In genomic region chr6:31979238-31979898, GRCh38 we compare ENCODE assay signal across 18 cellular contexts. TPM values are rescaled to one million over a fixed set of nuclear protein-coding genes. Genes with fewer than 3 reads are reported as not detected.
DNase-seq lines count a peak whose midpoint lies in the region; ATAC-seq and TF ChIP-seq lines count a peak whose summit lies in the region.
"Had no signal": no experiment of that assay in that cellular context is flagged by ENCODE, and none has a peak within 500 bp of the region (broad histone marks: within the 10 kb centered on the region; RNA-seq: fewer than 3 reads in every experiment).

No MANE protein-coding gene starts in this region.

- in situ Hi-C loops in Panc1 (cut with HindIII; ENCODE audit: low pct_unique_long_range_greater_than_20kb, low sequenced_read_pairs): no loop called here

- no peaks in the 10 kb centered on the region for H3K9me3 Mint-ChIP-seq in activated naive CD4-positive, alpha-beta T cell treated with anti-CD3 and anti-CD28 coated beads for 36 hours
- H3K9me3 Mint-ChIP-seq in activated naive CD8-positive, alpha-beta T cell treated with anti-CD3 and anti-CD28 coated beads, Interleukin-2, amount 10 ng/mL, durations not matched to agents 7 days and 5 days: no peaks in the 10 kb centered on the region
- no peaks in the 10 kb centered on the region for H3K9me3 Mint-ChIP-seq in stimulated activated naive CD8-positive, alpha-beta T cell treated with anti-CD3 and anti-CD28 coated beads, Interleukin-15, amount 100 ng/mL, for 72 hours

- no peak overlapping the region for H3K4me3 ChIP-seq in Panc1 (ENCODE audit: low read depth in 2 of 2, low read length in 2 of 2)
- H3K4me3 ChIP-seq: gastrocnemius medialis, tibial artery had no signal

- CTCF ChIA-PET in activated naive CD4-positive, alpha-beta T cell treated with anti-CD3 and anti-CD28 coated beads for 36 hours (lab: Charles Lee): interaction anchor here (1.2 to 1.5 kb wide), 2 partner anchors 27 to 69 kb away, joined by 3 to 4 read pairs; no protein-coding TSS in a partner anchor
- CTCF ChIA-PET in Panc1 (lab: Charles Lee): no interaction called here

- no peak overlapping the region for H3K4me3 Mint-ChIP-seq in activated naive CD4-positive, alpha-beta T cell treated with anti-CD3 and anti-CD28 coated beads for 36 hours
- peak overlapping the region; percentile 32 for H3K4me3 Mint-ChIP-seq in activated naive CD8-positive, alpha-beta T cell treated with anti-CD3 and anti-CD28 coated beads, Interleukin-2, amount 10 ng/mL, durations not matched to agents 7 days and 5 days
- no peak overlapping the region for H3K4me3 Mint-ChIP-seq in stimulated activated naive CD8-positive, alpha-beta T cell treated with anti-CD3 and anti-CD28 coated beads, Interleukin-15, amount 100 ng/mL, for 72 hours

- no peaks in the 10 kb centered on the region for H3K4me1 ChIP-seq in Panc1 (ENCODE audit: control insufficient read depth, insufficient read depth, low read length)
- H3K4me1 ChIP-seq: gastrocnemius medialis, tibial artery had no signal

- no peak for ATAC-seq in Panc1
- ATAC-seq in activated naive CD8-positive, alpha-beta T cell treated with anti-CD3 and anti-CD28 coated beads, Interleukin-2, amount 10 ng/mL, durations not matched to agents 7 days and 5 days (ENCODE audit: low read depth): no peak
- no peak for ATAC-seq in stimulated activated naive CD8-positive, alpha-beta T cell treated with anti-CD3 and anti-CD28 coated beads, Interleukin-15, amount 100 ng/mL, for 72 hours
- no peak for ATAC-seq in GM19455 (IDR thresholded peaks at IDR 0.05; ENCODE audit: unreplicated experiment)
- ATAC-seq in esophagus mucosa: no peak
- ATAC-seq: gastrocnemius medialis had no signal

- H3K4me1 Mint-ChIP-seq in activated naive CD4-positive, alpha-beta T cell treated with anti-CD3 and anti-CD28 coated beads for 36 hours (ENCODE audit: low read depth): peaks cover 16% of the 10 kb centered on the region
- peaks cover 5% of the 10 kb centered on the region for H3K4me1 Mint-ChIP-seq in activated naive CD8-positive, alpha-beta T cell treated with anti-CD3 and anti-CD28 coated beads, Interleukin-2, amount 10 ng/mL, durations not matched to agents 7 days and 5 days
- peaks cover 10% of the 10 kb centered on the region for H3K4me1 Mint-ChIP-seq in stimulated activated naive CD8-positive, alpha-beta T cell treated with anti-CD3 and anti-CD28 coated beads, Interleukin-15, amount 100 ng/mL, for 72 hours

- H3K27ac Mint-ChIP-seq in activated naive CD4-positive, alpha-beta T cell treated with anti-CD3 and anti-CD28 coated beads for 36 hours: peak overlapping the region; percentile 76
- peak overlapping the region; percentile 82 for H3K27ac Mint-ChIP-seq in activated naive CD8-positive, alpha-beta T cell treated with anti-CD3 and anti-CD28 coated beads, Interleukin-2, amount 10 ng/mL, durations not matched to agents 7 days and 5 days
- peak overlapping the region; percentile 80 to 96 for H3K27ac Mint-ChIP-seq in stimulated activated naive CD8-positive, alpha-beta T cell treated with anti-CD3 and anti-CD28 coated beads, Interleukin-15, amount 100 ng/mL, for 72 hours

- intact Hi-C loops in activated naive CD4-positive, alpha-beta T cell treated with anti-CD3 and anti-CD28 coated beads for 36 hours (cut with micrococcal nuclease): no loop called here
- intact Hi-C loops in Panc1 (cut with micrococcal nuclease; ENCODE audit: unreplicated experiment): no loop called here

- H3K36me3 ChIP-seq in Panc1 (ENCODE audit: control insufficient read depth, insufficient read depth, low read length): no peaks in the 10 kb centered on the region; the same call in 1 of the 2 replicates

- H3K36me3 Mint-ChIP-seq in activated naive CD4-positive, alpha-beta T cell treated with anti-CD3 and anti-CD28 coated beads for 36 hours (ENCODE audit: low read depth): peaks cover 3% of the 10 kb centered on the region
- peaks cover 3% of the 10 kb centered on the region for H3K36me3 Mint-ChIP-seq in activated naive CD8-positive, alpha-beta T cell treated with anti-CD3 and anti-CD28 coated beads, Interleukin-2, amount 10 ng/mL, durations not matched to agents 7 days and 5 days

- H3K9me3 ChIP-seq in Panc1 (ENCODE audit: control insufficient read depth, insufficient read depth, low read depth, low read length): no peaks in the 10 kb centered on the region
- H3K9me3 ChIP-seq: gastrocnemius medialis, tibial artery had no signal

- TF ChIP-seq CTCF in Panc1 (IDR thresholded peaks at IDR 0.05): no peak

- TSS peak; percentile 58 for BruUV-seq in Panc1 (replicated peaks; lab: Mats Ljungman, UMichigan)

- no peaks in the 10 kb centered on the region for H3K27me3 Mint-ChIP-seq in activated naive CD4-positive, alpha-beta T cell treated with anti-CD3 and anti-CD28 coated beads for 36 hours (ENCODE audit: low read depth)
- no peaks in the 10 kb centered on the region for H3K27me3 Mint-ChIP-seq in activated naive CD8-positive, alpha-beta T cell treated with anti-CD3 and anti-CD28 coated beads, Interleukin-2, amount 10 ng/mL, durations not matched to agents 7 days and 5 days
- no peaks in the 10 kb centered on the region for H3K27me3 Mint-ChIP-seq in stimulated activated naive CD8-positive, alpha-beta T cell treated with anti-CD3 and anti-CD28 coated beads, Interleukin-15, amount 100 ng/mL, for 72 hours

- no peaks in the 10 kb centered on the region for H3K27me3 ChIP-seq in Panc1 (ENCODE audit: control insufficient read depth, insufficient read depth, low read length)
- H3K27me3 ChIP-seq: gastrocnemius medialis, tibial artery had no signal

- H3K27ac ChIP-seq in Panc1 (ENCODE audit: low read length): no peak overlapping the region
- H3K27ac ChIP-seq: epithelial cell of prostate, gastrocnemius medialis, tibial artery had no signal

- DNase-seq in activated naive CD4-positive, alpha-beta T cell treated with anti-CD3 and anti-CD28 coated beads for 36 hours: no peak
- DNase-seq in activated naive CD4-positive, alpha-beta T cell treated with anti-CD3 and anti-CD28 coated beads, Interleukin-2, amount 50 U/mL, for 16 hours: no peak
- DNase-seq in Panc1 (ENCODE audit: low read depth, low spot score) (no peak), HCEC 1CT (no peak)
- no peak for DNase-seq in activated naive CD8-positive, alpha-beta T cell treated with anti-CD3 and anti-CD28 coated beads, Interleukin-2, amount 10 ng/mL, durations not matched to agents 7 days and 5 days
- DNase-seq in stimulated activated naive CD8-positive, alpha-beta T cell treated with anti-CD3 and anti-CD28 coated beads, Interleukin-15, amount 100 ng/mL, for 72 hours: no peak
- DNase-seq: activated gamma-delta T cell treated with Interleukin-2 at 50 U/mL for 16 hours; dermis blood vessel endothelial cell; gastrocnemius medialis; midbrain; NCI-H187; NCI-H226; RPMI8226; stimulated activated CD4-positive, alpha-beta T cell treated with anti-CD3 and anti-CD28 coated beads, Interleukin-12 subunit alpha, Interleukin-12 subunit beta, amount 100 ng/mL, for 4 hours; tibial artery had no signal

- POLR2A ChIA-PET in Panc1 (lab: Charles Lee): no interaction called here
- POLR2A ChIA-PET in activated naive CD8-positive, alpha-beta T cell treated with anti-CD3 and anti-CD28 coated beads, Interleukin-2, amount 10 ng/mL, durations not matched to agents 7 days and 5 days (lab: Charles Lee): interaction anchor here (1.7 kb wide), 1 partner anchor 20 kb away, joined by 4 read pairs; the partner anchor contains the start of genes NELFE and SKIC2

RNA-seq across cellular contexts. Expression of gene C4A, which starts 2.5 kb away (rescaled TPM):
- 1 to 10 TPM; 3.2 to 3.5 TPM for total RNA-seq in activated naive CD4-positive, alpha-beta T cell treated with anti-CD3 and anti-CD28 coated beads for 36 hours
- total RNA-seq in Panc1 (2021; ENCODE audit: unreplicated experiment) (8.1 TPM), esophagus mucosa (2.9 TPM)
- polyA plus RNA-seq in Panc1 (2012; ENCODE audit: insufficient read length): 4.7 TPM
- 1 to 10 TPM; 3.4 to 6.7 TPM for total RNA-seq in activated naive CD8-positive, alpha-beta T cell treated with anti-CD3 and anti-CD28 coated beads, Interleukin-2, amount 10 ng/mL, durations not matched to agents 7 days and 5 days

RNA-seq across cellular contexts. Expression of gene DXO, which starts 7.4 kb away (rescaled TPM):
- 10 to 100 TPM; 12.5 to 13.0 TPM for total RNA-seq in activated naive CD4-positive, alpha-beta T cell treated with anti-CD3 and anti-CD28 coated beads for 36 hours
- total RNA-seq in Panc1 (2021; ENCODE audit: unreplicated experiment): 38.1 TPM
- polyA plus RNA-seq in Panc1 (2012; ENCODE audit: insufficient read length): 37.2 TPM
- 10 to 100 TPM; 22.4 to 28.6 TPM for total RNA-seq in activated naive CD8-positive, alpha-beta T cell treated with anti-CD3 and anti-CD28 coated beads, Interleukin-2, amount 10 ng/mL, durations not matched to agents 7 days and 5 days
- 10.6 TPM for total RNA-seq in esophagus mucosa

RNA-seq across cellular contexts. Expression of gene SKIC2, which starts 20.4 kb away (rescaled TPM):
- total RNA-seq in activated naive CD4-positive, alpha-beta T cell treated with anti-CD3 and anti-CD28 coated beads for 36 hours: 100 to 1,000 TPM in 1 of 2 experiments, 10 to 100 TPM in 1; 93.6 to 101 TPM
- total RNA-seq in Panc1 (2021; ENCODE audit: unreplicated experiment) (121 TPM), esophagus mucosa (31.3 TPM)
- 86.3 TPM for polyA plus RNA-seq in Panc1 (2012; ENCODE audit: insufficient read length)
- total RNA-seq in activated naive CD8-positive, alpha-beta T cell treated with anti-CD3 and anti-CD28 coated beads, Interleukin-2, amount 10 ng/mL, durations not matched to agents 7 days and 5 days: 100 to 1,000 TPM; 102 to 112 TPM

RNA-seq across cellular contexts. Expression of gene NELFE, which starts 20.6 kb away (rescaled TPM):
- 10 to 100 TPM; 83.2 to 87.4 TPM for total RNA-seq in activated naive CD4-positive, alpha-beta T cell treated with anti-CD3 and anti-CD28 coated beads for 36 hours
- total RNA-seq in Panc1 (2021; ENCODE audit: unreplicated experiment) (94.9 TPM), esophagus mucosa (57.7 TPM)
- 137 TPM for polyA plus RNA-seq in Panc1 (2012; ENCODE audit: insufficient read length)
- total RNA-seq in activated naive CD8-positive, alpha-beta T cell treated with anti-CD3 and anti-CD28 coated beads, Interleukin-2, amount 10 ng/mL, durations not matched to agents 7 days and 5 days: 10 to 100 TPM; 61.3 to 62.5 TPM

RNA-seq across cellular contexts. Expression of gene CFB, which starts 33.5 kb away (rescaled TPM):
- 1 to 10 TPM in 1 of 2 experiments, under 1 TPM in 1; 0.74 to 1.7 TPM for total RNA-seq in activated naive CD4-positive, alpha-beta T cell treated with anti-CD3 and anti-CD28 coated beads for 36 hours
- total RNA-seq in Panc1 (2021; ENCODE audit: unreplicated experiment) (5.6 TPM), esophagus mucosa (36.1 TPM)
- polyA plus RNA-seq in Panc1 (2012; ENCODE audit: insufficient read length): 2.7 TPM
- total RNA-seq in activated naive CD8-positive, alpha-beta T cell treated with anti-CD3 and anti-CD28 coated beads, Interleukin-2, amount 10 ng/mL, durations not matched to agents 7 days and 5 days: 1 to 10 TPM; 1.2 to 2.1 TPM
